In the genomic region with DNA sequence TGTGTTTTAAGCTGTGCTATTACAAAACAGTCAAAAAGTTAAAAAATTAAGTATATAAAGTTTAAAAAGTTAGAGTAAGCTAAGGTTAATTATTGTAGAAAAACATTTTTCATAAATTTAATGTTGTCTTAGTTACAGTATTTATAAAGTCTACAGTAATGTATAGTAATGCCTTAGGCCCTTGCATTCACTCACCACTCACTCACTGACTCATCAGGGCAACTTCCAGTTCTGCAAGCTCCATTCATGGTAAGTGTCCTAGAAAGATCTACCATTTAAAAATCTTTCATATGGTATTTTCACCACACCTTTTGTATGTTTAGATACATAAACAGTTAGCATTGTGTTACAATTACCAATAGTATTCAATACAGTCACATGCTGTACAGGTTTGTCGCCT, we compare ENCODE assay signal across 22 cellular contexts. TPM values are rescaled to one million over a fixed set of nuclear protein-coding genes. Genes with fewer than 3 reads are reported as not detected.
"Had no signal": no experiment of that assay in that cellular context is flagged by ENCODE, and none has a peak within 500 bp of the region (broad histone marks: within the 10 kb centered on the region; RNA-seq: fewer than 3 reads in every experiment).

No MANE protein-coding gene starts in this region.

- H3K9me3 Mint-ChIP-seq: activated naive CD4-positive, alpha-beta T cell treated with anti-CD3 and anti-CD28 coated beads for 36 hours; activated T-cell treated with anti-CD3 and anti-CD28 coated beads, Interleukin-2, amount 50 U/mL, for 4 hours had no signal

- H3K4me3 ChIP-seq: SK-N-MC had no signal

- H3K36me3 ChIP-seq: brain microvascular endothelial cell, WERI-Rb-1 had no signal

- H3K4me3 Mint-ChIP-seq: activated CD4-positive, alpha-beta T cell treated with anti-CD3 and anti-CD28 coated beads for 36 hours; activated naive CD4-positive, alpha-beta T cell treated with anti-CD3 and anti-CD28 coated beads for 36 hours; activated naive CD8-positive, alpha-beta T cell; activated T-cell treated with anti-CD3 and anti-CD28 coated beads, Interleukin-2, amount 50 U/mL, for 4 hours had no signal

- H3K9ac ChIP-seq: KMS-11 had no signal

- ATAC-seq: activated CD4-positive, alpha-beta T cell treated with anti-CD3 and anti-CD28 coated beads for 36 hours; activated T-cell treated with anti-CD3 and anti-CD28 coated beads, Interleukin-2, amount 50 U/mL, for 4 hours; Right ventricle myocardium inferior had no signal

- H3K36me3 Mint-ChIP-seq: activated naive CD8-positive, alpha-beta T cell had no signal

- H3K4me2 ChIP-seq: KMS-11 had no signal

- H3K27ac Mint-ChIP-seq: activated CD4-positive, alpha-beta T cell treated with anti-CD3 and anti-CD28 coated beads for 36 hours; activated naive CD4-positive, alpha-beta T cell treated with anti-CD3 and anti-CD28 coated beads for 36 hours; activated naive CD8-positive, alpha-beta T cell had no signal

- H3K27ac ChIP-seq: brain microvascular endothelial cell, KMS-11, SK-N-MC, WERI-Rb-1 had no signal

- H3K4me1 Mint-ChIP-seq: activated CD4-positive, alpha-beta T cell treated with anti-CD3 and anti-CD28 coated beads for 36 hours had no signal

- DNase-seq: activated CD4-positive, alpha-beta T cell treated with anti-CD3 and anti-CD28 coated beads for 36 hours; activated CD4-positive, alpha-beta T cell treated with anti-CD3 and anti-CD28 coated beads, Interleukin-2, amount 50 U/mL, for 48 hours; activated gamma-delta T cell; activated naive CD4-positive, alpha-beta T cell treated with anti-CD3 and anti-CD28 coated beads for 36 hours; activated T-cell treated with anti-CD3 and anti-CD28 coated beads, Interleukin-2, amount 50 U/mL, for 4 hours; brain microvascular endothelial cell; cerebellar nuclear complex; MM.1S; NCI-H1105; NCI-H1436; NCI-H1694 treated with DMSO at 0.1 percent for 48 hours; NCI-H2029 treated with DMSO at 0.1 percent for 48 hours; NCI-H510A treated with DMSO at 0.1 percent for 48 hours; T-helper 1 cell; WERI-Rb-1 had no signal

RNA-seq across cellular contexts. Expression of gene BTNL2, which starts 17.6 kb away (rescaled TPM):
- total RNA-seq: activated CD4-positive, alpha-beta T cell treated with anti-CD3 and anti-CD28 coated beads for 36 hours; activated naive CD4-positive, alpha-beta T cell treated with anti-CD3 and anti-CD28 coated beads for 36 hours; activated T-cell treated with anti-CD3 and anti-CD28 coated beads, Interleukin-2, amount 50 U/mL, for 4 hours; cardiac septum; Right ventricle myocardium inferior; T-helper 2 cell treated with Interferon-gamma antibody and Interleukin-4, amounts not matched to agents 100 ng/mL and 5 ng/mL, for 36 hours had no signal
- polyA plus RNA-seq: adipose tissue had no signal

RNA-seq across cellular contexts. Expression of gene TSBP1, which starts 52.9 kb away (rescaled TPM):
- total RNA-seq: activated CD4-positive, alpha-beta T cell treated with anti-CD3 and anti-CD28 coated beads for 36 hours; activated naive CD4-positive, alpha-beta T cell treated with anti-CD3 and anti-CD28 coated beads for 36 hours; activated T-cell treated with anti-CD3 and anti-CD28 coated beads, Interleukin-2, amount 50 U/mL, for 4 hours; cardiac septum; Right ventricle myocardium inferior; T-helper 2 cell treated with Interferon-gamma antibody and Interleukin-4, amounts not matched to agents 100 ng/mL and 5 ng/mL, for 36 hours had no signal
- polyA plus RNA-seq: adipose tissue had no signal
